In the genomic region with DNA sequence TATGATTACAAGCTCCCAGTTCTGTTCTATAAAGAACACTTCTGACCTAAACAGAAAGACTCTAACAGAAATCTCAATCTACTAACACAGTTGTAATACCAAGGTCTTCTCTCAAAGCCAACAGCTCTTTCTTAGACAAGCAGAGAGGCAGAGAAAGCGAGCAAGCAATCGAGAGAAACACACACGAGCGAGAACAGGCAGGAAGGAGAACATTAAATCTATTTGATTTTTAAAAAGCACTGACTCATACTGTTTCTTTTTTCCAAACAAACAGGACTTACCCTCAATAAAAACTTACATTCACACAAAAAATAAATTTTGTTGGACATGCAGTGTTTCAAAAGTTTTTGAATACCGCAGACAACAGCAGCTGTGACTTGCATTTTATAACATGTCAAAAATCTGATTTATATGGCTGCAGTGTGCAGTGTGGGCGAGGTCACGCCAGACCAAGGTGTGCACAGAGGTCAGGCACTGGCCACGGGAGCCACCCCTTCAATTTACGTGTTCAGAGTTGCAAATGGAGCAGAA, we compare ENCODE assay signal across 12 cellular contexts. TPM values are rescaled to one million over a fixed set of nuclear protein-coding genes. Genes with fewer than 3 reads are reported as not detected.
DNase-seq lines count a peak whose midpoint lies in the region; ATAC-seq, FAIRE-seq and TF ChIP-seq lines count a peak whose summit lies in the region.
"Had no signal": no experiment of that assay in that cellular context is flagged by ENCODE, and none has a peak within 500 bp of the region (broad histone marks: within the 10 kb centered on the region; RNA-seq: fewer than 3 reads in every experiment).

A gene with protein sequence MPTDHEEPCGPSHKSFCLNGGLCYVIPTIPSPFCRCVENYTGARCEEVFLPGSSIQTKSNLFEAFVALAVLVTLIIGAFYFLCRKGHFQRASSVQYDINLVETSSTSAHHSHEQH (minus strand): TSS at position 404 of the 531 bp plus-strand sequence. CDS start 1,194 bp downstream, outside the sequence.

- H3K27ac Mint-ChIP-seq in activated naive CD8-positive, alpha-beta T cell treated with anti-CD3 and anti-CD28 coated beads, Interleukin-2, amount 10 ng/mL, durations not matched to agents 7 days and 5 days: no peak within 1 kb of the TSS
- no peak within 1 kb of the TSS for H3K27ac Mint-ChIP-seq in activated naive CD8-positive, alpha-beta T cell treated with anti-CD3 and anti-CD28 coated beads, Interleukin-2, amount 50 U/mL, for 24 hours
- H3K27ac Mint-ChIP-seq: activated B cell treated with CpG ODN at 0.5 μM for 24 hours; stimulated activated effector memory CD8-positive, alpha-beta T cell treated with anti-CD3 and anti-CD28 coated beads, Interleukin-12 subunit alpha, Interleukin-12 subunit beta, amount 100 ng/mL, for 72 hours had no signal

- FAIRE-seq in HTR-8/SVneo (lab: Jason Lieb, UNC): no peak

- H3K4me1 Mint-ChIP-seq in activated naive CD8-positive, alpha-beta T cell treated with anti-CD3 and anti-CD28 coated beads, Interleukin-2, amount 10 ng/mL, durations not matched to agents 7 days and 5 days: no peaks in the 10 kb centered on the region
- peaks cover 2% of the 10 kb centered on the region for H3K4me1 Mint-ChIP-seq in activated naive CD8-positive, alpha-beta T cell treated with anti-CD3 and anti-CD28 coated beads, Interleukin-2, amount 50 U/mL, for 24 hours

- in situ Hi-C loops in transverse colon (cut with MboI; ENCODE audit: low pct_ligation_motif_present in 1 of 4, low pct_unique_long_range_greater_than_20kb in 1 of 4, low sequenced_read_pairs in 3 of 4): no loop called here

- POLR2A ChIA-PET in activated naive CD8-positive, alpha-beta T cell treated with anti-CD3 and anti-CD28 coated beads, Interleukin-2, amount 10 ng/mL, durations not matched to agents 7 days and 5 days (lab: Charles Lee): no interaction called here

- peak within 1 kb of the TSS in 2 of 4 donors; percentile 35 to 36 for H3K27ac ChIP-seq in transverse colon

- peaks cover 5 to 8% of the 10 kb centered on the region in 2 donors for H3K9me3 ChIP-seq in transverse colon

- no peak for TF ChIP-seq CTCF in transverse colon (IDR thresholded peaks at IDR 0.05)

- H3K36me3 ChIP-seq in transverse colon: no peaks in the 10 kb centered on the region

- intact Hi-C loops in transverse colon (cut with DNase I; ENCODE audit: low total_unique reads): no loop called here

- H3K36me3 Mint-ChIP-seq in activated naive CD8-positive, alpha-beta T cell treated with anti-CD3 and anti-CD28 coated beads, Interleukin-2, amount 10 ng/mL, durations not matched to agents 7 days and 5 days: no peaks in the 10 kb centered on the region
- peaks cover 2% of the 10 kb centered on the region for H3K36me3 Mint-ChIP-seq in activated naive CD8-positive, alpha-beta T cell treated with anti-CD3 and anti-CD28 coated beads, Interleukin-2, amount 50 U/mL, for 24 hours (ENCODE audit: low read depth)
- H3K36me3 Mint-ChIP-seq: stimulated activated effector memory CD8-positive, alpha-beta T cell treated with anti-CD3 and anti-CD28 coated beads, Interleukin-12 subunit alpha, Interleukin-12 subunit beta, amount 100 ng/mL, for 72 hours had no signal

- peaks cover 0 to 6% (median 0%) of the 10 kb centered on the region in 4 donors for H3K4me1 ChIP-seq in transverse colon

- H3K27me3 ChIP-seq in transverse colon: peaks cover 17% of the 10 kb centered on the region

- peaks cover 8% of the 10 kb centered on the region for H3K9me3 Mint-ChIP-seq in activated naive CD8-positive, alpha-beta T cell treated with anti-CD3 and anti-CD28 coated beads, Interleukin-2, amount 10 ng/mL, durations not matched to agents 7 days and 5 days
- H3K9me3 Mint-ChIP-seq in activated naive CD8-positive, alpha-beta T cell treated with anti-CD3 and anti-CD28 coated beads, Interleukin-2, amount 50 U/mL, for 24 hours: peaks cover 10% of the 10 kb centered on the region

- no peak for TF ChIP-seq POLR2A in transverse colon (IDR thresholded peaks at IDR 0.05)

- peak within 1 kb of the TSS; percentile 9 for H3K4me3 Mint-ChIP-seq in activated naive CD8-positive, alpha-beta T cell treated with anti-CD3 and anti-CD28 coated beads, Interleukin-2, amount 10 ng/mL, durations not matched to agents 7 days and 5 days
- H3K4me3 Mint-ChIP-seq in activated naive CD8-positive, alpha-beta T cell treated with anti-CD3 and anti-CD28 coated beads, Interleukin-2, amount 50 U/mL, for 24 hours: no peak within 1 kb of the TSS
- H3K4me3 Mint-ChIP-seq: activated B cell treated with CpG ODN at 0.5 μM for 24 hours; stimulated activated effector memory CD8-positive, alpha-beta T cell treated with anti-CD3 and anti-CD28 coated beads, Interleukin-12 subunit alpha, Interleukin-12 subunit beta, amount 100 ng/mL, for 72 hours had no signal

- DNase-seq in activated naive CD8-positive, alpha-beta T cell treated with anti-CD3 and anti-CD28 coated beads, Interleukin-2, amount 10 ng/mL, durations not matched to agents 7 days and 5 days: no peak
- DNase-seq in activated naive CD8-positive, alpha-beta T cell treated with anti-CD3 and anti-CD28 coated beads, Interleukin-2, amount 50 U/mL, for 24 hours: no peak
- DNase-seq in SHP77 treated with DMSO at 0.1 percent for 48 hours (lab: John Stamatoyannopoulos, UW) (peak; percentile 44), iPS-NIHi11 (ENCODE audit: low spot score) (peak; percentile 36), transverse colon (peak; percentile 26), HTR-8/SVneo (ENCODE audit: insufficient read length, low spot score) (no peak)
- no peak for DNase-seq in activated CD4-positive, alpha-beta T cell treated with anti-CD3 and anti-CD28 coated beads, Interleukin-2, amount 50 U/mL, for 48 hours
- DNase-seq in activated CD4-positive, alpha-beta T cell treated with anti-CD3 and anti-CD28 coated beads, Interleukin-2, amount 50 U/mL, for 1 hour: no peak
- DNase-seq: activated B cell treated with CpG ODN at 0.5 μM for 24 hours; cortex of kidney; naive thymus-derived CD8-positive, alpha-beta T cell had no signal

- peak within 1 kb of the TSS in 3 of 4 donors; percentile 7 to 37 (median 9) for H3K4me3 ChIP-seq in transverse colon

- ATAC-seq in activated naive CD8-positive, alpha-beta T cell treated with anti-CD3 and anti-CD28 coated beads, Interleukin-2, amount 10 ng/mL, durations not matched to agents 7 days and 5 days (ENCODE audit: low read depth): no peak
- no peak for ATAC-seq in activated naive CD8-positive, alpha-beta T cell treated with anti-CD3 and anti-CD28 coated beads, Interleukin-2, amount 50 U/mL, for 24 hours
- ATAC-seq: naive thymus-derived CD8-positive, alpha-beta T cell; stimulated activated effector memory CD8-positive, alpha-beta T cell treated with anti-CD3 and anti-CD28 coated beads, Interleukin-12 subunit alpha, Interleukin-12 subunit beta, amount 100 ng/mL, for 72 hours had no signal

- H3K27me3 Mint-ChIP-seq in activated naive CD8-positive, alpha-beta T cell treated with anti-CD3 and anti-CD28 coated beads, Interleukin-2, amount 10 ng/mL, durations not matched to agents 7 days and 5 days: peaks cover 61% of the 10 kb centered on the region
- H3K27me3 Mint-ChIP-seq in activated naive CD8-positive, alpha-beta T cell treated with anti-CD3 and anti-CD28 coated beads, Interleukin-2, amount 50 U/mL, for 24 hours: peaks cover 46% of the 10 kb centered on the region

- TF ChIP-seq EP300 in transverse colon (IDR thresholded peaks at IDR 0.05; ENCODE audit: low read depth): no peak

- 1 to 6% methylated on average over 7 to 9 of the region's 9 CpGs for WGBS in transverse colon (ENCODE audit: low coverage in 1 of 2), 2 donors

RNA-seq across cellular contexts. Expression of the gene that starts here (rescaled TPM):
- total RNA-seq in activated naive CD8-positive, alpha-beta T cell treated with anti-CD3 and anti-CD28 coated beads, Interleukin-2, amount 10 ng/mL, durations not matched to agents 7 days and 5 days: not detected
- total RNA-seq in transverse colon: 1 to 10 TPM in 3 of 4 donors, not detected in 1; 2.8 to 5.1 (median 3.5) TPM
- total RNA-seq: naive thymus-derived CD8-positive, alpha-beta T cell had no signal

Comparison
In these comparisons a context has a peak if more than half of its experiments do, and no peak if none do; other contexts are left out.
1. DNase-seq: peak in SHP77 treated with DMSO at 0.1 percent for 48 hours (single experiment), iPS-NIHi11 (single experiment) and transverse colon (single experiment); none in activated naive CD8-positive, alpha-beta T cell treated with anti-CD3 and anti-CD28 coated beads, Interleukin-2, amount 10 ng/mL, durations not matched to agents 7 days and 5 days (single experiment), activated naive CD8-positive, alpha-beta T cell treated with anti-CD3 and anti-CD28 coated beads, Interleukin-2, amount 50 U/mL, for 24 hours (single experiment), activated CD4-positive, alpha-beta T cell treated with anti-CD3 and anti-CD28 coated beads, Interleukin-2, amount 50 U/mL, for 48 hours (0 of 2), activated CD4-positive, alpha-beta T cell treated with anti-CD3 and anti-CD28 coated beads, Interleukin-2, amount 50 U/mL, for 1 hour (single experiment) and HTR-8/SVneo (single experiment).